8 cellular contexts compared by ENCODE assay signal in genomic region chr22:45349916-45350315, GRCh38.
"Had no signal": no experiment of that assay in that cellular context is flagged by ENCODE, and none has a peak within 500 bp of the region (broad histone marks: within the 10 kb centered on the region; RNA-seq: fewer than 3 reads in every experiment).

No MANE protein-coding gene starts in this region.

- H3K9ac ChIP-seq: KMS-11 had no signal

- H3K4me3 ChIP-seq: K562 had no signal

- H3K27me3 Mint-ChIP-seq: IgD-negative memory B cell had no signal

- H3K4me2 ChIP-seq: KMS-11 had no signal

- H3K4me1 Mint-ChIP-seq: IgD-negative memory B cell had no signal

- H3K9me3 Mint-ChIP-seq: IgD-negative memory B cell had no signal

- H3K4me3 Mint-ChIP-seq: IgD-negative memory B cell had no signal

- ATAC-seq: HepG2, K562 had no signal

- DNase-seq: IMR-90, KBM-7, KG1 had no signal

- H3K27ac Mint-ChIP-seq: IgD-negative memory B cell had no signal

- H3K27ac ChIP-seq: HL-60, KMS-11 had no signal
